Comparison of ENCODE assay signal across 12 cellular contexts in the genomic region with DNA sequence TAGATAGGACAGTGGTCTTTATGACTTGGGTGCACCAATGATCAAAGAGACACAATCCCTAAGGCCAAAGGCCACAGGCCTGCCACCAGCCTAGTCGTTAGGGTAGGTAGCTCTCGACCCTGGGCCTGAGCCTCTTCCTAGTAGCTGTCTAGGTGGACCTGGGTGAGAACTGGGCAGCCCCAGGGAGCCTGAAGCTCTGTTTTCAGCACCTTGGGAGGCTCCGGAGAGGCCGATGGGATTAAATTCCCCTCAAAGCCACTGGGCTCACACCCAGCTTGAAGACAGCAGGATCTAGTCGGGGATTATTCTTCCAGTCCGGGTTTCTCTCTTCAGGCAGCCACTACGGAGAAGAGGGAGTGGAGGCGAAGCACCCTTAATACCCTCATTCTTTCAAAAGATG.
"Had no signal": no experiment of that assay in that cellular context is flagged by ENCODE, and none has a peak within 500 bp of the region (broad histone marks: within the 10 kb centered on the region; RNA-seq: fewer than 3 reads in every experiment).

No MANE protein-coding gene starts in this region.

- H3K9me3 ChIP-seq: lower lobe of right lung, thyroid gland, uterus had no signal

- H3K4me1 ChIP-seq: lower lobe of right lung, parathyroid adenoma, thyroid gland, uterus had no signal

- H3K4me3 ChIP-seq: lower lobe of right lung, thyroid gland, uterus had no signal

- H3K27me3 ChIP-seq: thyroid gland, uterus had no signal

- H3K36me3 ChIP-seq: lower lobe of right lung, thyroid gland, uterus had no signal

- DNase-seq: activated CD4-positive, CD25-positive, alpha-beta regulatory T cell; activated CD8-positive, alpha-beta memory T cell treated with anti-CD3 and anti-CD28 coated beads for 24 hours; activated naive CD4-positive, alpha-beta T cell; aorta; effector memory CD8-positive, alpha-beta T cell; left colon; lower lobe of right lung; stimulated activated CD4-positive, alpha-beta T cell treated with anti-CD3 and anti-CD28 coated beads, Interleukin-2, amount 100 ng/mL, for 48 hours; thyroid gland; uterus had no signal

- H2AFZ ChIP-seq: parathyroid adenoma had no signal

- H3K79me2 ChIP-seq: parathyroid adenoma had no signal

- H3K27ac ChIP-seq: epithelial cell of prostate, lower lobe of right lung, parathyroid adenoma, thyroid gland, uterus had no signal
